Comparison of ENCODE assay signal across 21 cellular contexts in the genomic region with DNA sequence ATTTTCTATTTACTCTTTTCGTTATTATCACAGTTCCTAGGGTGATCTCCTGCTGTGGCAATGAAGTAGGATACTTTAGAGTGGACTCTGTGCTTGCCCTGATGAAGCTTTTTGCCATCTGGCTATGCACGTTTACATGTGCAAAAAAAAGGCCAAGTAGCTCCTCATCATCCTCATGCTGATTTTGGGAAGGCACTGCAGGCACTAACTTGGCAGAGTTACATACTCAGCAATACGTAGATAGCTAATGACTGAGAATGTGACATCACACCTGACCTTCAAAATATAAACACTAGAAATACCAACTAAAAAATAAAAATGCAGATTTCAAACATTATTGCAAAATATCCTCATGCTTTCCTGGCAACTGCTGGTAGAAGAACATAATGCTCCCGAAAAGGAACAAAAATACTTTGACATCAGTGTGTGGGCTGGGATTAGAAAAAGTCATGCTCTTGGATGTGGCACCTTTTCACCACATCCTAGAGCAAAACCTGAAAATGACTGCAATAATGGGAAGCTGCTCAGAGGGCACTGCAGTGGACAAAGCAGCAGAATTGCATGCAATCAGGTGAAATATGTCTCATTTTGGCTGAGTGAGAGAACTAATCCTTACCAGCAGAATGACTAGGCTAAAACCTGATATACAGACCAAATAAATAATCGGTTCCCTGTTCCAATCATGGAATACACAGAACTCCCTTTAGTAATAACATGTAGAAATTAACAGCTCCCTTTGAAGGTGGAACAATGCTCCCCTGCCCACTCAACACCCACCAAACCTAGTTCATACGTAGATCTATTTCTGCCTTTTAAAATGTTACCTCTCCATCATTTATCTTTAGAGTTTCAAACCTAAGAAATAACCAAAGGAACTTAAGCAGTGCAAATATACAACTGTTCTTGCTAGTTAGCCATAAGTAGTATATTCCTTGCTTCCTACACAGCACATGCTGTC.
"Had no signal": no experiment of that assay in that cellular context is flagged by ENCODE, and none has a peak within 500 bp of the region (broad histone marks: within the 10 kb centered on the region; RNA-seq: fewer than 3 reads in every experiment).

No MANE protein-coding gene starts in this region.

- ATAC-seq: activated CD8-positive, alpha-beta T cell treated with anti-CD3 and anti-CD28 coated beads for 36 hours; activated naive CD4-positive, alpha-beta T cell treated with anti-CD3 and anti-CD28 coated beads, Interleukin-2, amount 50 U/mL, for 72 hours; activated T-cell treated with anti-CD3 and anti-CD28 coated beads, Interleukin-2, amount 50 U/mL, for 72 hours; foreskin keratinocyte; left cardiac atrium; naive thymus-derived CD8-positive, alpha-beta T cell; stimulated activated naive CD8-positive, alpha-beta T cell treated with anti-CD3 and anti-CD28 coated beads, Interleukin-15, Interleukin-2, amounts not matched to agents 100 U/mL and 50 U/mL, for 24 hours; T-helper 17 cell had no signal

- FAIRE-seq: small intestine had no signal

- H3K27ac ChIP-seq: foreskin keratinocyte, neutrophil had no signal

- H3K27me3 ChIP-seq: foreskin keratinocyte, neutrophil had no signal

- H3K36me3 ChIP-seq: neutrophil had no signal

- H3K4me1 ChIP-seq: foreskin keratinocyte had no signal

- H3K9me3 ChIP-seq: neutrophil had no signal

- DNase-seq: activated B cell treated with CpG ODN at 0.5 μM for 24 hours; activated CD4-positive, alpha-beta T cell treated with anti-CD3 and anti-CD28 coated beads for 48 hours; activated CD8-positive, alpha-beta memory T cell treated with anti-CD3 and anti-CD28 coated beads, Interleukin-2, amount 50 U/mL, for 4 hours; activated CD8-positive, alpha-beta T cell treated with anti-CD3 and anti-CD28 coated beads for 36 hours; activated gamma-delta T cell; activated T-cell treated with anti-CD3 and anti-CD28 coated beads, Interleukin-2, amount 50 U/mL, for 72 hours; amygdala; endodermal cell; erythroblast; foreskin keratinocyte; left cardiac atrium; mammary epithelial cell; naive thymus-derived CD8-positive, alpha-beta T cell; posterior cingulate gyrus; small intestine; stimulated activated CD4-positive, alpha-beta T cell treated with anti-CD3 and anti-CD28 coated beads, Interleukin-4, amount 100 ng/mL, for 4 hours; stimulated activated CD8-positive, alpha-beta memory T cell treated with anti-CD3 and anti-CD28 coated beads, Interleukin-4, amount 100 ng/mL, for 48 hours; stimulated activated naive CD8-positive, alpha-beta T cell treated with anti-CD3 and anti-CD28 coated beads, Interleukin-15, Interleukin-2, amounts not matched to agents 100 U/mL and 50 U/mL, for 24 hours; T-helper 17 cell had no signal
